In genomic region chr12:76623929-76624328, GRCh38 we compare ENCODE assay signal across 17 cellular contexts.
DNase-seq lines count a peak whose midpoint lies in the region; ATAC-seq, FAIRE-seq and TF ChIP-seq lines count a peak whose summit lies in the region.
"Had no signal": no experiment of that assay in that cellular context is flagged by ENCODE, and none has a peak within 500 bp of the region (broad histone marks: within the 10 kb centered on the region; RNA-seq: fewer than 3 reads in every experiment).

No MANE protein-coding gene starts in this region.

- intact Hi-C loops in CD14-positive monocyte (cut with micrococcal nuclease): loop anchor here (2.0 to 5.0 kb wide), 2 partner anchors 167 to 168 kb away; no protein-coding TSS in a partner anchor

- H3K9ac ChIP-seq in astrocyte (ENCODE audit: low read length) (no peak overlapping the region), keratinocyte (ENCODE audit: control insufficient read depth, extremely low read depth, insufficient read depth, low read length) (no peak overlapping the region)

- no peaks in the 10 kb centered on the region for H3K36me3 ChIP-seq in astrocyte (ENCODE audit: insufficient read depth, low read length)
- H3K36me3 ChIP-seq in keratinocyte (ENCODE audit: control insufficient read depth in 2 of 2, extremely low read depth in 1 of 2, insufficient read depth in 2 of 2, low read length in 2 of 2): no peaks in the 10 kb centered on the region
- H3K36me3 ChIP-seq: right atrium auricular region had no signal

- no peak overlapping the region for H3K4me2 ChIP-seq in astrocyte (ENCODE audit: low read length)
- no peak overlapping the region for H3K4me2 ChIP-seq in keratinocyte (ENCODE audit: control insufficient read depth, extremely low read depth, insufficient read depth, low read depth, low read length)

- H3K27ac ChIP-seq in astrocyte (ENCODE audit: low read depth, low read length) (no peak overlapping the region), keratinocyte (ENCODE audit: control insufficient read depth, insufficient read depth, low read length) (no peak overlapping the region)
- H3K27ac ChIP-seq: right atrium auricular region had no signal

- H3K79me2 ChIP-seq in astrocyte (ENCODE audit: insufficient read depth, low read length) (no peaks in the 10 kb centered on the region), keratinocyte (ENCODE audit: control insufficient read depth, insufficient read depth, low read length) (no peaks in the 10 kb centered on the region)

- peak overlapping the region; percentile 50 for H3K27ac Mint-ChIP-seq in HFFc6
- no peak overlapping the region for H3K27ac Mint-ChIP-seq in astrocyte (ENCODE audit: unreplicated experiment)
- H3K27ac Mint-ChIP-seq in CD14-positive monocyte: no peak overlapping the region
- H3K27ac Mint-ChIP-seq: dendritic cell treated with granulocyte-macrophage colony-stimulating factor and Interleukin-4, amounts not matched to agents 40 ng/mL and 50 ng/mL, for 4 days; natural killer cell treated with Interleukin-12 subunit alpha and Interleukin-12 subunit beta and Interleukin-15 and Interleukin-18, amount 100 ng/mL, for 72 hours had no signal

- H3K4me3 ChIP-seq in AG10803 (ENCODE audit: low read length) (no peak overlapping the region), astrocyte (ENCODE audit: insufficient read depth, low read depth, low read length) (no peak overlapping the region), keratinocyte (ENCODE audit: control insufficient read depth in 2 of 3, extremely low read depth in 1 of 3, insufficient read depth in 2 of 3, low read depth in 1 of 3, low read length in 3 of 3) (no peak overlapping the region)
- H3K4me3 ChIP-seq: right atrium auricular region had no signal

- H3K4me1 ChIP-seq in astrocyte (ENCODE audit: insufficient read depth, low read length) (peaks cover 6% of the 10 kb centered on the region), keratinocyte (ENCODE audit: control insufficient read depth, extremely low read depth, insufficient read depth, low read length) (peaks cover 3% of the 10 kb centered on the region)

- H2AFZ ChIP-seq in astrocyte (ENCODE audit: low read depth, low read length): no peak overlapping the region
- peak overlapping the region; percentile 85 for H2AFZ ChIP-seq in keratinocyte (ENCODE audit: control insufficient read depth, low read length)

- H4K20me1 ChIP-seq in astrocyte (ENCODE audit: insufficient read depth, low read length): no peaks in the 10 kb centered on the region
- no peaks in the 10 kb centered on the region for H4K20me1 ChIP-seq in keratinocyte (ENCODE audit: control insufficient read depth, extremely low read depth, insufficient read depth, low read length)

- H3K27me3 ChIP-seq in astrocyte (ENCODE audit: insufficient read depth, low read length) (no peaks in the 10 kb centered on the region), keratinocyte (ENCODE audit: control insufficient read depth, extremely low read depth, insufficient read depth, low read length) (no peaks in the 10 kb centered on the region)
- H3K27me3 ChIP-seq: right atrium auricular region had no signal

- dilution Hi-C loops in keratinocyte (cut with MboI; ENCODE audit: extremely low pct_ligation_motif_present, low sequenced_read_pairs): no loop called here

- ATAC-seq in HG03025 (IDR thresholded peaks at IDR 0.05; ENCODE audit: low FRiP score, unreplicated experiment): no peak
- ATAC-seq: left lobe of liver; natural killer cell treated with Interleukin-12 subunit alpha and Interleukin-12 subunit beta and Interleukin-15 and Interleukin-18, amount 100 ng/mL, for 72 hours had no signal

- H3K27me3 Mint-ChIP-seq in HFFc6 (ENCODE audit: insufficient read depth): no peaks in the 10 kb centered on the region
- no peaks in the 10 kb centered on the region for H3K27me3 Mint-ChIP-seq in astrocyte (ENCODE audit: low read depth, unreplicated experiment)
- peaks cover 0 to 1% (median 0%) of the 10 kb centered on the region in 3 donors for H3K27me3 Mint-ChIP-seq in CD14-positive monocyte (ENCODE audit: low read depth in 3 of 3)
- H3K27me3 Mint-ChIP-seq: dendritic cell treated with granulocyte-macrophage colony-stimulating factor and Interleukin-4, amounts not matched to agents 40 ng/mL and 50 ng/mL, for 4 days had no signal

- no peaks in the 10 kb centered on the region for H3K9me3 Mint-ChIP-seq in HFFc6
- no peaks in the 10 kb centered on the region for H3K9me3 Mint-ChIP-seq in astrocyte (ENCODE audit: unreplicated experiment)
- H3K9me3 Mint-ChIP-seq in CD14-positive monocyte: no peaks in the 10 kb centered on the region
- H3K9me3 Mint-ChIP-seq: dendritic cell treated with granulocyte-macrophage colony-stimulating factor and Interleukin-4, amounts not matched to agents 40 ng/mL and 50 ng/mL, for 4 days; natural killer cell treated with Interleukin-12 subunit alpha and Interleukin-12 subunit beta and Interleukin-15 and Interleukin-18, amount 100 ng/mL, for 72 hours had no signal

- no peak overlapping the region for H3K4me3 Mint-ChIP-seq in HFFc6
- H3K4me3 Mint-ChIP-seq in astrocyte (ENCODE audit: unreplicated experiment): no peak overlapping the region
- H3K4me3 Mint-ChIP-seq in CD14-positive monocyte: no peak overlapping the region
- H3K4me3 Mint-ChIP-seq: dendritic cell treated with granulocyte-macrophage colony-stimulating factor and Interleukin-4, amounts not matched to agents 40 ng/mL and 50 ng/mL, for 4 days; natural killer cell treated with Interleukin-12 subunit alpha and Interleukin-12 subunit beta and Interleukin-15 and Interleukin-18, amount 100 ng/mL, for 72 hours had no signal

- peak; percentile 64 for DNase-seq in AG10803 (ENCODE audit: low read depth)
- DNase-seq in HFFc6: peak; percentile 71
- DNase-seq in astrocyte (ENCODE audit: low read depth): peak; percentile 33
- DNase-seq in keratinocyte (ENCODE audit: low read depth, low spot score): no peak
- no peak for DNase-seq in GM19239 (ENCODE audit: insufficient read length, low spot score)
- no peak for DNase-seq in activated naive CD4-positive, alpha-beta T cell treated with Interleukin-2 at 50 U/mL for 16 hours
- DNase-seq in CD14-positive monocyte (ENCODE audit: low spot score): no peak
- DNase-seq: activated CD4-positive, CD25-positive, alpha-beta regulatory T cell treated with anti-CD3 and anti-CD28 coated beads, Interleukin-2, amount 50 U/mL, for 72 hours; activated T-cell treated with anti-CD3 and anti-CD28 coated beads for 4 hours; C1 segment of cervical spinal cord; stimulated activated CD4-positive, alpha-beta T cell treated with anti-CD3 and anti-CD28 coated beads, Interleukin-4, amount 100 ng/mL, for 4 hours; stimulated activated naive CD4-positive, alpha-beta T cell treated with Interleukin-2 at 50 U/mL for 16 hours had no signal

- H3K36me3 Mint-ChIP-seq in HFFc6 (ENCODE audit: low read depth) (no peaks in the 10 kb centered on the region), astrocyte (ENCODE audit: low read depth, unreplicated experiment) (no peaks in the 10 kb centered on the region), CD14-positive monocyte (no peaks in the 10 kb centered on the region)
- H3K36me3 Mint-ChIP-seq: natural killer cell treated with Interleukin-12 subunit alpha and Interleukin-12 subunit beta and Interleukin-15 and Interleukin-18, amount 100 ng/mL, for 72 hours had no signal

- FAIRE-seq in astrocyte (lab: Jason Lieb, UNC): no peak
- FAIRE-seq in keratinocyte (lab: Jason Lieb, UNC): peak; percentile 73
- FAIRE-seq in GM19239 (lab: Jason Lieb, UNC): no peak

- TF ChIP-seq CTCF in AG10803 (conservative IDR thresholded peaks at IDR 0.05; ENCODE audit: low read length) (no peak), HFFc6 (IDR thresholded peaks at IDR 0.05) (no peak), astrocyte (IDR thresholded peaks at IDR 0.05; ENCODE audit: insufficient read depth, low read depth, low read length) (no peak), keratinocyte (optimal IDR thresholded peaks at IDR 0.05 in 1 of 3, IDR thresholded peaks at IDR 0.05 in 1 of 3, conservative IDR thresholded peaks at IDR 0.05 in 1 of 3; ENCODE audit: extremely low read depth in 1 of 3, insufficient read depth in 2 of 3, low read length in 3 of 3) (no peak), CD14-positive monocyte (IDR thresholded peaks at IDR 0.05) (no peak)

- H3K4me1 Mint-ChIP-seq in HFFc6 (ENCODE audit: low read depth) (peaks cover 29% of the 10 kb centered on the region), astrocyte (ENCODE audit: low read depth, unreplicated experiment) (peaks cover 2% of the 10 kb centered on the region), CD14-positive monocyte (peaks cover 2% of the 10 kb centered on the region)

- no peaks in the 10 kb centered on the region for H3K9me3 ChIP-seq in astrocyte (ENCODE audit: insufficient read depth, low read depth, low read length)
- H3K9me3 ChIP-seq in keratinocyte (ENCODE audit: control insufficient read depth, low read depth, low read length): no peaks in the 10 kb centered on the region
- H3K9me3 ChIP-seq: right atrium auricular region had no signal

- no peaks in the 10 kb centered on the region for H3K9me1 ChIP-seq in keratinocyte (ENCODE audit: control insufficient read depth, extremely low read depth, insufficient read depth, low read length)

Comparison
In these comparisons a context has a peak if more than half of its experiments do, and no peak if none do; other contexts are left out.
1. DNase-seq: peak in AG10803 (single experiment), HFFc6 (single experiment) and astrocyte (single experiment); none in keratinocyte (single experiment), GM19239 (single experiment), activated naive CD4-positive, alpha-beta T cell treated with Interleukin-2 at 50 U/mL for 16 hours (single experiment) and CD14-positive monocyte (single experiment).